ENCODE assay signal across 1 cellular context in genomic region chr15:64993290-64993689, GRCh38.
TF ChIP-seq lines count a peak whose summit lies in the region.

No MANE protein-coding gene starts in this region.

TF ChIP-seq in HCT116, 20 proteins besides CTCF, POLR2A, EP300 and RAD21:
- TF ChIP-seq ZFX (IDR thresholded peaks at IDR 0.05) (no peak), EZH2 (IDR thresholded peaks at IDR 0.05) (no peak), SIN3A (IDR thresholded peaks at IDR 0.05; ENCODE audit: low read depth) (no peak), JUND (IDR thresholded peaks at IDR 0.05) (no peak), TCF7L2 (IDR thresholded peaks at IDR 0.05; ENCODE audit: borderline replicate concordance, extremely low read depth, insufficient read depth, insufficient read length) (no peak), CEBPB (IDR thresholded peaks at IDR 0.05; ENCODE audit: low read depth) (no peak), CBX3 (IDR thresholded peaks at IDR 0.05; ENCODE audit: low read depth) (no peak), ATF3 (IDR thresholded peaks at IDR 0.05) (no peak), ELF1 (IDR thresholded peaks at IDR 0.05; ENCODE audit: borderline replicate concordance, low read depth) (no peak), SP1 (IDR thresholded peaks at IDR 0.05; ENCODE audit: low read depth) (no peak), SRF (IDR thresholded peaks at IDR 0.05; ENCODE audit: low read depth) (no peak), POLR2AphosphoS5 (IDR thresholded peaks at IDR 0.05; ENCODE audit: low read depth, low read length) (no peak)
- TF ChIP-seq, protein P1, sequence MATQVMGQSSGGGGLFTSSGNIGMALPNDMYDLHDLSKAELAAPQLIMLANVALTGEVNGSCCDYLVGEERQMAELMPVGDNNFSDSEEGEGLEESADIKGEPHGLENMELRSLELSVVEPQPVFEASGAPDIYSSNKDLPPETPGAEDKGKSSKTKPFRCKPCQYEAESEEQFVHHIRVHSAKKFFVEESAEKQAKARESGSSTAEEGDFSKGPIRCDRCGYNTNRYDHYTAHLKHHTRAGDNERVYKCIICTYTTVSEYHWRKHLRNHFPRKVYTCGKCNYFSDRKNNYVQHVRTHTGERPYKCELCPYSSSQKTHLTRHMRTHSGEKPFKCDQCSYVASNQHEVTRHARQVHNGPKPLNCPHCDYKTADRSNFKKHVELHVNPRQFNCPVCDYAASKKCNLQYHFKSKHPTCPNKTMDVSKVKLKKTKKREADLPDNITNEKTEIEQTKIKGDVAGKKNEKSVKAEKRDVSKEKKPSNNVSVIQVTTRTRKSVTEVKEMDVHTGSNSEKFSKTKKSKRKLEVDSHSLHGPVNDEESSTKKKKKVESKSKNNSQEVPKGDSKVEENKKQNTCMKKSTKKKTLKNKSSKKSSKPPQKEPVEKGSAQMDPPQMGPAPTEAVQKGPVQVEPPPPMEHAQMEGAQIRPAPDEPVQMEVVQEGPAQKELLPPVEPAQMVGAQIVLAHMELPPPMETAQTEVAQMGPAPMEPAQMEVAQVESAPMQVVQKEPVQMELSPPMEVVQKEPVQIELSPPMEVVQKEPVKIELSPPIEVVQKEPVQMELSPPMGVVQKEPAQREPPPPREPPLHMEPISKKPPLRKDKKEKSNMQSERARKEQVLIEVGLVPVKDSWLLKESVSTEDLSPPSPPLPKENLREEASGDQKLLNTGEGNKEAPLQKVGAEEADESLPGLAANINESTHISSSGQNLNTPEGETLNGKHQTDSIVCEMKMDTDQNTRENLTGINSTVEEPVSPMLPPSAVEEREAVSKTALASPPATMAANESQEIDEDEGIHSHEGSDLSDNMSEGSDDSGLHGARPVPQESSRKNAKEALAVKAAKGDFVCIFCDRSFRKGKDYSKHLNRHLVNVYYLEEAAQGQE (IDR thresholded peaks at IDR 0.05; ENCODE audit: low read depth), result no peak
- TF ChIP-seq, protein P2, sequence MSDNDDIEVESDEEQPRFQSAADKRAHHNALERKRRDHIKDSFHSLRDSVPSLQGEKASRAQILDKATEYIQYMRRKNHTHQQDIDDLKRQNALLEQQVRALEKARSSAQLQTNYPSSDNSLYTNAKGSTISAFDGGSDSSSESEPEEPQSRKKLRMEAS (IDR thresholded peaks at IDR 0.05), result no peak
